8 cellular contexts compared by ENCODE assay signal in the genomic region with DNA sequence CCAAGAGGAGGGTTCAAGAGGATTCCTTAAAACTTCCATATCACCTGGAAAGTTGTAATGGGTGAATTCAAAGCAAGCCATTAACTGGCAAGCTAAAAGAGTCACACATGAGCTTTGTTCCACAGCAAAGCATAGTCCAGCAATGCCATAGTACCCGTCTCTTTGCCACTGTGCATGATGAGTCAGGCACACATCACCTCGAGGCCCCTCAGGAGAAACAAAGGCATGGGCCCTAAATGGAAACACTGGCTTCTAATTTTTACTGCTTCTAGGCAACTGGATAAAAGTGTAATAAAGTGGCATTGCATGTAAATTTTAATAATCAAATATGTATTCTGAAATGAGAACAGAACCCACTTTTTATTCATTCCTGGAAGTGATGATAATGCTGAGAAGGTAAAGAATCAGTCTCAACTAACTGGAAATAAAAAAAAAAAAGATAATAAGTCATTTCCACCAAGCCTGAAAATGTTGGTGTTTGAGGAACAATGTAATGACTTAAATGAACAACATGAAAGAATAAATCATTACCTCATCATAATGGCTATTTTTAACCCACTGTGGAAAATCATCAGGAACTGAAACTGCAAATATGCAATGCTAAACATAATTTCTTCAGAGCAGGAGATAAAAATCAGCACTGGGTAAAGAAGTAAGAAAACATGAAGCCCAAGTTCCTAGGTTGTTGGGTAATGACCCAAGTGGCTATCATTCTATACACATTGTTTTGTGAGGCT.
DNase-seq lines count a peak whose midpoint lies in the region; ATAC-seq and TF ChIP-seq lines count a peak whose summit lies in the region.

No MANE protein-coding gene starts in this region.

- no peaks in the 10 kb centered on the region for H3K9me2 ChIP-seq in MM.1S (replicated peaks; ENCODE audit: insufficient read depth, low read length)

- peaks cover 91% of the 10 kb centered on the region for H3K79me2 ChIP-seq in MM.1S (ENCODE audit: low read length)

- peaks cover 38% of the 10 kb centered on the region for H3K36me3 Mint-ChIP-seq in T-helper 1 cell treated with Interleukin-12 subunit alpha and Interleukin-12 subunit beta and Interleukin-4 antibody, amounts not matched to agents 30 μg/mL and 1 μg/mL, for 36 hours (ENCODE audit: low read depth)

- no peaks in the 10 kb centered on the region for H3K9me3 ChIP-seq in MM.1S (replicated peaks; ENCODE audit: insufficient read depth, low read length)

- H3K4me3 ChIP-seq in MM.1S (ENCODE audit: low read length) = no peak overlapping the region

- DNase-seq in T-helper 1 cell (no peak), MM.1S (peak; percentile 82), astrocyte of the hippocampus (ENCODE audit: low read depth, low spot score) (peak; percentile 42), NK-92 (lab: John Stamatoyannopoulos, UW; ENCODE audit: unreplicated experiment) (no peak)
- peak; percentile 38 to 41 for DNase-seq in stimulated activated CD4-positive, alpha-beta T cell treated with anti-CD3 and anti-CD28 coated beads, Interleukin-15, amount 100 ng/mL, for 48 hours (ENCODE audit: low read depth in 2 of 2)

- peak overlapping the region; percentile 84 for H3K27ac ChIP-seq in MM.1S (ENCODE audit: low read length)

- peak overlapping the region; percentile 47 for H3K4me3 Mint-ChIP-seq in T-helper 1 cell treated with Interleukin-12 subunit alpha and Interleukin-12 subunit beta and Interleukin-4 antibody, amounts not matched to agents 30 μg/mL and 1 μg/mL, for 36 hours

- no peak for ATAC-seq in HG03025 (IDR thresholded peaks at IDR 0.05; ENCODE audit: low FRiP score, unreplicated experiment)
- ATAC-seq in HG02571 (IDR thresholded peaks at IDR 0.05; ENCODE audit: unreplicated experiment) = no peak

- H3K4me1 ChIP-seq in MM.1S (ENCODE audit: low read length) = peaks cover 41% of the 10 kb centered on the region

- H3K9me3 Mint-ChIP-seq in T-helper 1 cell treated with Interleukin-12 subunit alpha and Interleukin-12 subunit beta and Interleukin-4 antibody, amounts not matched to agents 30 μg/mL and 1 μg/mL, for 36 hours = no peaks in the 10 kb centered on the region

- H4K20me1 ChIP-seq in MM.1S (ENCODE audit: insufficient read depth, low read length) = no peaks in the 10 kb centered on the region

- H3K27ac Mint-ChIP-seq in T-helper 1 cell treated with Interleukin-12 subunit alpha and Interleukin-12 subunit beta and Interleukin-4 antibody, amounts not matched to agents 30 μg/mL and 1 μg/mL, for 36 hours = peak overlapping the region; percentile 57

- TF ChIP-seq CTCF in MM.1S (IDR thresholded peaks at IDR 0.05; ENCODE audit: low read length) = no peak

- peaks cover 15% of the 10 kb centered on the region; the same call in 1 of the 2 replicates for H3F3A ChIP-seq in MM.1S (ENCODE audit: insufficient read depth, low read length)

- H3K27me3 ChIP-seq in MM.1S (replicated peaks; ENCODE audit: insufficient read depth, low read length) = no peaks in the 10 kb centered on the region

- no peaks in the 10 kb centered on the region for H3K27me3 Mint-ChIP-seq in T-helper 1 cell treated with Interleukin-12 subunit alpha and Interleukin-12 subunit beta and Interleukin-4 antibody, amounts not matched to agents 30 μg/mL and 1 μg/mL, for 36 hours (ENCODE audit: low read depth)

- H3K4me1 Mint-ChIP-seq in T-helper 1 cell treated with Interleukin-12 subunit alpha and Interleukin-12 subunit beta and Interleukin-4 antibody, amounts not matched to agents 30 μg/mL and 1 μg/mL, for 36 hours (ENCODE audit: low read depth) = peaks cover 49% of the 10 kb centered on the region

- H3K9ac ChIP-seq in MM.1S (ENCODE audit: low read length) = peak overlapping the region; percentile 38; the same call in 1 of the 2 replicates

- no peaks in the 10 kb centered on the region for H3K36me3 ChIP-seq in MM.1S (replicated peaks; ENCODE audit: insufficient read depth, low read length)

- H3K4me2 ChIP-seq in MM.1S (ENCODE audit: low read depth, low read length) = peak overlapping the region; percentile 36

- H2AFZ ChIP-seq in MM.1S (ENCODE audit: low read length) = no peak overlapping the region

Comparison
In these comparisons a context has a peak if more than half of its experiments do, and no peak if none do; other contexts are left out.
1. DNase-seq: peak in MM.1S (single experiment), astrocyte of the hippocampus (single experiment) and stimulated activated CD4-positive, alpha-beta T cell treated with anti-CD3 and anti-CD28 coated beads, Interleukin-15, amount 100 ng/mL, for 48 hours (2 of 2); none in T-helper 1 cell (0 of 5) and NK-92 (single experiment).